In the genomic region with DNA sequence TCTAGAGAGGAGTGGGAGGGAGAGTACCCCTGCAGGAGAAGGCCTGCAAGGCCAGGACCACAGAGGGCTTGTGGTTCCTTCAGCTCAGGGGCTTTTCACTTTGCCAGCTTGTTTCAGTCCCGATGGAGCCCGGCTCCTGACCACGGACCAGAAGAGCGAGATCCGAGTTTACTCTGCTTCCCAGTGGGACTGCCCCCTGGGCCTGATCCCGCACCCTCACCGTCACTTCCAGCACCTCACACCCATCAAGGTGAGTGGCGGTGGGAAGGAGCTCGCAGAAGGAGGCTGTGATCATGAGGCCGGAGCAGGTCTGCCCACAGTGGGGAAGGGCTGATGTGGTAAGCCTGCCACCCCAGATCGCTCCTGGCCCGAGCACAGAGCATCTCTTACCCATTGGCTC, we compare ENCODE assay signal across 12 cellular contexts. TPM values are rescaled to one million over a fixed set of nuclear protein-coding genes. Genes with fewer than 3 reads are reported as not detected.
DNase-seq lines count a peak whose midpoint lies in the region; ATAC-seq and TF ChIP-seq lines count a peak whose summit lies in the region.
"Had no signal": no experiment of that assay in that cellular context is flagged by ENCODE, and none has a peak within 500 bp of the region (broad histone marks: within the 10 kb centered on the region; RNA-seq: fewer than 3 reads in every experiment).

No MANE protein-coding gene starts in this region.

- TF ChIP-seq CTCF in RWPE1 (conservative IDR thresholded peaks at IDR 0.05; ENCODE audit: low read depth) = no peak

- no peaks in the 10 kb centered on the region for H3K9me3 Mint-ChIP-seq in activated CD4-positive, alpha-beta T cell treated with anti-CD3 and anti-CD28 coated beads for 36 hours (ENCODE audit: low read depth)
- H3K9me3 Mint-ChIP-seq: H9 had no signal

- no peak overlapping the region for H3K4me3 Mint-ChIP-seq in activated CD4-positive, alpha-beta T cell treated with anti-CD3 and anti-CD28 coated beads for 36 hours
- H3K4me3 Mint-ChIP-seq: H9 had no signal

- intact Hi-C loops in activated CD4-positive, alpha-beta T cell treated with anti-CD3 and anti-CD28 coated beads for 36 hours (cut with DNase I, micrococcal nuclease) = no loop called here
- intact Hi-C loops in posterior vena cava (cut with DNase I) = no loop called here

- H3K4me1 Mint-ChIP-seq in activated CD4-positive, alpha-beta T cell treated with anti-CD3 and anti-CD28 coated beads for 36 hours = peaks cover 28% of the 10 kb centered on the region

- ATAC-seq in activated CD4-positive, alpha-beta T cell treated with anti-CD3 and anti-CD28 coated beads for 36 hours = no peak

- no peaks in the 10 kb centered on the region for H3K27me3 Mint-ChIP-seq in activated CD4-positive, alpha-beta T cell treated with anti-CD3 and anti-CD28 coated beads for 36 hours

- no peak for DNase-seq in activated CD4-positive, alpha-beta T cell treated with anti-CD3 and anti-CD28 coated beads for 36 hours
- DNase-seq in activated CD4-positive, alpha-beta T cell treated with anti-CD3 and anti-CD28 coated beads, Interleukin-2, amount 50 U/mL, for 4 hours = no peak
- no peak for DNase-seq in RWPE1 (ENCODE audit: low spot score)
- DNase-seq in cerebellar cortex (ENCODE audit: low spot score) = peak; percentile 37
- peak; percentile 70 for DNase-seq in posterior vena cava (ENCODE audit: low spot score)
- DNase-seq in NCI-H446 (lab: John Stamatoyannopoulos, UW) = no peak
- DNase-seq in NCI-H2227 treated with DMSO at 0.1 percent for 48 hours (lab: John Stamatoyannopoulos, UW) = no peak
- no peak for DNase-seq in UCSD-AML1 (lab: John Stamatoyannopoulos, UW; ENCODE audit: unreplicated experiment)
- DNase-seq: foreskin melanocyte, H9, RPMI8226, tibial artery had no signal

- peaks cover 60% of the 10 kb centered on the region for H3K36me3 Mint-ChIP-seq in activated CD4-positive, alpha-beta T cell treated with anti-CD3 and anti-CD28 coated beads for 36 hours (ENCODE audit: low read depth)

- POLR2A ChIA-PET in activated CD4-positive, alpha-beta T cell treated with anti-CD3 and anti-CD28 coated beads for 36 hours (lab: Charles Lee) = interaction anchor here (1.5 to 2.3 kb wide), 3 partner anchors 14 to 21 kb away, joined by 4 to 15 read pairs (median 10); partner anchors contain the start of genes ACP2 and DDB2
- POLR2A ChIA-PET in RWPE1 (lab: Yijun Ruan, JAX; ENCODE audit: low non-redundant PET) = interaction anchor here (0.6 kb wide), 1 partner anchor 50 kb away, joined by 4 read pairs; no protein-coding TSS in a partner anchor

- peak overlapping the region; percentile 81 for H3K27ac Mint-ChIP-seq in activated CD4-positive, alpha-beta T cell treated with anti-CD3 and anti-CD28 coated beads for 36 hours

- peak overlapping the region; percentile 55 for H3K27ac ChIP-seq in RWPE1
- H3K27ac ChIP-seq: tibial artery had no signal

- CTCF ChIA-PET in activated CD4-positive, alpha-beta T cell treated with anti-CD3 and anti-CD28 coated beads for 36 hours (lab: Charles Lee) = interaction anchor here (0.6 to 2.2 kb wide), 7 partner anchors 13 to 91 kb away, joined by 3 to 13 read pairs (median 4); no protein-coding TSS in a partner anchor
- CTCF ChIA-PET in RWPE1 (lab: Yijun Ruan, JAX) = interaction anchor here (0.5 to 2.5 kb wide), 5 partner anchors 55 to 587 kb away, joined by 3 to 10 read pairs (median 3); no protein-coding TSS in a partner anchor

RNA-seq across cellular contexts. Expression of gene ACP2, which starts 13.5 kb away (rescaled TPM):
- total RNA-seq in activated CD4-positive, alpha-beta T cell treated with anti-CD3 and anti-CD28 coated beads for 36 hours = 10 to 100 TPM; 10.2 to 11.2 TPM
- total RNA-seq in posterior vena cava = 10 to 100 TPM; 18.0 to 25.1 TPM

RNA-seq across cellular contexts. Expression of gene DDB2, which starts 20.4 kb away (rescaled TPM):
- 100 to 1,000 TPM; 159 to 178 TPM for total RNA-seq in activated CD4-positive, alpha-beta T cell treated with anti-CD3 and anti-CD28 coated beads for 36 hours
- 10 to 100 TPM; 30.1 to 31.5 TPM for total RNA-seq in posterior vena cava

RNA-seq across cellular contexts. Expression of gene NR1H3, which starts 22.6 kb away (rescaled TPM):
- 10 to 100 TPM in 1 of 2 experiments, 1 to 10 TPM in 1; 9.5 to 13.3 TPM for total RNA-seq in activated CD4-positive, alpha-beta T cell treated with anti-CD3 and anti-CD28 coated beads for 36 hours
- total RNA-seq in posterior vena cava = 10 to 100 TPM; 11.9 to 24.8 TPM

RNA-seq across cellular contexts. Expression of gene MADD, which starts 34.8 kb away (rescaled TPM):
- 10 to 100 TPM; 54.4 to 67.3 TPM for total RNA-seq in activated CD4-positive, alpha-beta T cell treated with anti-CD3 and anti-CD28 coated beads for 36 hours
- 10 to 100 TPM; 32.4 to 32.5 TPM for total RNA-seq in posterior vena cava

RNA-seq across cellular contexts. Expression of gene PACSIN3, which starts 48.9 kb away (rescaled TPM):
- total RNA-seq in activated CD4-positive, alpha-beta T cell treated with anti-CD3 and anti-CD28 coated beads for 36 hours = 1 to 10 TPM; 4.1 to 5.9 TPM
- 10 to 100 TPM; 33.1 to 47.4 TPM for total RNA-seq in posterior vena cava

Comparison
In these comparisons a context has a peak if more than half of its experiments do, and no peak if none do; other contexts are left out.
1. DNase-seq: peak in cerebellar cortex (single experiment) and posterior vena cava (single experiment); none in activated CD4-positive, alpha-beta T cell treated with anti-CD3 and anti-CD28 coated beads for 36 hours (single experiment), activated CD4-positive, alpha-beta T cell treated with anti-CD3 and anti-CD28 coated beads, Interleukin-2, amount 50 U/mL, for 4 hours (0 of 2), RWPE1 (single experiment), NCI-H446 (0 of 2), NCI-H2227 treated with DMSO at 0.1 percent for 48 hours (single experiment) and UCSD-AML1 (single experiment).
2. RNA of gene DDB2, which starts 20.4 kb away (total RNA-seq): 159 to 178 TPM in activated CD4-positive, alpha-beta T cell treated with anti-CD3 and anti-CD28 coated beads for 36 hours; 30.1 to 31.5 TPM in posterior vena cava; every median in the first group is over 4 times any median in the second.